ENCODE assay signal across 13 cellular contexts in the genomic region with DNA sequence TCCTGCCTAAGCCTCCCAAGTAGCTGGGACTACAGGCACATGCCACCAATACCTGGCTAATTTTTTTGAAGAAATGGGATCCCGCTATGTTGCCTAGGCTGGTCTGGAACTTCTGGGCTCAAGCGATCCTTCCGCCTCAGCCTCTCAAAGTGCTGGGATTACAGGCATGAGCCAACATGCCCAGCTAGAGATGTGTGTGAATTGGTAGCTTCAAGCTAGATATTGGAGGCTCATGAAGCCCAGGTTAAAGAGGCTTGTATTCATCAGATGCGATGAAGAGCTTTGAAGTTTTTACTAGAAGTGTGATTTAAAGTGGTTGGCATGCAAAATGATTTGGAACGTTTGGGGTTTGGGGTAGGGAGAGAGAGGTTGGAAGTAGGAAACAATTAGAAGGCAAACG. TPM values are rescaled to one million over a fixed set of nuclear protein-coding genes. Genes with fewer than 3 reads are reported as not detected.
DNase-seq lines count a peak whose midpoint lies in the region; ATAC-seq, FAIRE-seq and TF ChIP-seq lines count a peak whose summit lies in the region.
"Had no signal": no experiment of that assay in that cellular context is flagged by ENCODE, and none has a peak within 500 bp of the region (broad histone marks: within the 10 kb centered on the region; RNA-seq: fewer than 3 reads in every experiment).

No MANE protein-coding gene starts in this region.

- peaks cover under 1% of the 10 kb centered on the region for H3K36me3 Mint-ChIP-seq in activated CD4-positive, alpha-beta T cell treated with anti-CD3 and anti-CD28 coated beads, Interleukin-2, amount 10 ng/mL, durations not matched to agents 24 days and 14 days (ENCODE audit: low read depth)

- no peak overlapping the region for H2BK20ac ChIP-seq in H1 (ENCODE audit: low read length)

- H3K36me3 ChIP-seq in H1 (ENCODE audit: control insufficient read depth in 2 of 4, insufficient read depth in 4 of 4, low read length in 3 of 4) (no peaks in the 10 kb centered on the region), smooth muscle cell (ENCODE audit: low read depth) (no peaks in the 10 kb centered on the region)

- intact Hi-C loops in activated CD4-positive, alpha-beta T cell treated with anti-CD3 and anti-CD28 coated beads, Interleukin-2, amount 10 ng/mL, durations not matched to agents 24 days and 14 days (cut with micrococcal nuclease) = no loop called here

- H3K18ac ChIP-seq in H1 (ENCODE audit: extremely low read depth, low read length) = no peak overlapping the region

- H3K14ac ChIP-seq in H1 (ENCODE audit: insufficient read length) = no peak overlapping the region

- H4K91ac ChIP-seq in H1 (replicated peaks; ENCODE audit: insufficient read length, low read length) = no peak overlapping the region

- H2BK12ac ChIP-seq in H1 (ENCODE audit: low read depth, low read length) = no peak overlapping the region

- FAIRE-seq in H1 (lab: Jason Lieb, UNC) = no peak
- FAIRE-seq: kidney had no signal

- ATAC-seq in GM18511 (IDR thresholded peaks at IDR 0.05; ENCODE audit: unreplicated experiment) = no peak
- ATAC-seq in HG03025 (IDR thresholded peaks at IDR 0.05; ENCODE audit: low FRiP score, unreplicated experiment) = no peak
- no peak for ATAC-seq in HG02870 (IDR thresholded peaks at IDR 0.05; ENCODE audit: unreplicated experiment)

- no peak for TF ChIP-seq EP300 in H1 (IDR thresholded peaks at IDR 0.05; ENCODE audit: borderline replicate concordance in 1 of 2, low read depth in 2 of 2, low read length in 2 of 2)

- no peak overlapping the region for H3K23ac ChIP-seq in H1 (ENCODE audit: insufficient read length)

- no peak overlapping the region for H4K8ac ChIP-seq in H1 (ENCODE audit: extremely low read depth, insufficient read depth, low read length)

- no peaks in the 10 kb centered on the region for H3K27me3 Mint-ChIP-seq in activated CD4-positive, alpha-beta T cell treated with anti-CD3 and anti-CD28 coated beads, Interleukin-2, amount 10 ng/mL, durations not matched to agents 24 days and 14 days

- H3K79me2 ChIP-seq in H1 (ENCODE audit: control insufficient read depth in 1 of 2, insufficient read depth in 2 of 2, low read length in 2 of 2) = peaks cover 0 to 32% of the 10 kb centered on the region in 2 experiments; a peak in 3 of 4 replicates
- peaks cover 17% of the 10 kb centered on the region for H3K79me2 ChIP-seq in smooth muscle cell (ENCODE audit: low read depth)

- peak overlapping the region; percentile 20 for H3K4me3 Mint-ChIP-seq in activated CD4-positive, alpha-beta T cell treated with anti-CD3 and anti-CD28 coated beads, Interleukin-2, amount 10 ng/mL, durations not matched to agents 24 days and 14 days

- H4K5ac ChIP-seq in H1 (ENCODE audit: insufficient read length, low read depth, low read length) = no peak overlapping the region

- no peak overlapping the region for H2AK5ac ChIP-seq in H1 (ENCODE audit: low read depth, low read length)

- no peak overlapping the region for H2BK15ac ChIP-seq in H1 (ENCODE audit: low read length)

- no peaks in the 10 kb centered on the region for H3K9me3 Mint-ChIP-seq in activated CD4-positive, alpha-beta T cell treated with anti-CD3 and anti-CD28 coated beads, Interleukin-2, amount 10 ng/mL, durations not matched to agents 24 days and 14 days

- H3K27me3 ChIP-seq in H1 (replicated peaks in 1 of 4; ENCODE audit: control insufficient read depth in 3 of 4, extremely low read depth in 1 of 4, insufficient read depth in 3 of 4, low read length in 3 of 4) (no peaks in the 10 kb centered on the region), smooth muscle cell (ENCODE audit: low read depth) (no peaks in the 10 kb centered on the region)

- H2BK5ac ChIP-seq in H1 (ENCODE audit: low read depth, low read length) = 0 out of 2 replicates have a peak overlapping the region, but pooled peaks have one; percentile 49

- no peak for TF ChIP-seq RAD21 in H1 (IDR thresholded peaks at IDR 0.05 in 1 of 2, conservative IDR thresholded peaks at IDR 0.05 in 1 of 2; ENCODE audit: low read depth in 2 of 2, low read length in 2 of 2)

- H4K20me1 ChIP-seq in H1 (replicated peaks in 1 of 2; ENCODE audit: control insufficient read depth in 1 of 2, insufficient read depth in 2 of 2, low read length in 2 of 2) (peaks cover 0 to 4% of the 10 kb centered on the region in 2 experiments), smooth muscle cell (ENCODE audit: low read depth) (peaks cover 57% of the 10 kb centered on the region)

- peak overlapping the region; percentile 65 for H3K27ac Mint-ChIP-seq in activated CD4-positive, alpha-beta T cell treated with anti-CD3 and anti-CD28 coated beads, Interleukin-2, amount 10 ng/mL, durations not matched to agents 24 days and 14 days

- H3K4me3 ChIP-seq in H1 (ENCODE audit: extremely low read depth in 1 of 4, insufficient read depth in 2 of 4, low read depth in 3 of 4, low read length in 4 of 4) (no peak overlapping the region), smooth muscle cell (no peak overlapping the region)

- POLR2A ChIA-PET in RWPE1 (lab: Yijun Ruan, JAX; ENCODE audit: low non-redundant PET) (no interaction called here), H1 (lab: Charles Lee; ENCODE audit: partially characterized antibody) (interaction anchor here (1.3 kb wide), 1 partner anchor 12 kb away, joined by 3 read pairs; no protein-coding TSS in a partner anchor)

- no peaks in the 10 kb centered on the region for H3K9me3 ChIP-seq in H1 (ENCODE audit: insufficient read depth in 2 of 2, low read depth in 1 of 2, low read length in 1 of 2)
- H3K9me3 ChIP-seq in smooth muscle cell (replicated peaks; ENCODE audit: low read depth) = no peaks in the 10 kb centered on the region

- no peak for DNase-seq in activated CD4-positive, alpha-beta T cell treated with anti-CD3 and anti-CD28 coated beads, Interleukin-2, amount 10 ng/mL, durations not matched to agents 24 days and 14 days
- no peak for DNase-seq in activated CD4-positive, alpha-beta T cell treated with anti-CD3 and anti-CD28 coated beads, Interleukin-2, amount 50 U/mL, for 48 hours
- DNase-seq in RWPE1 (ENCODE audit: low spot score) (no peak), H1 (ENCODE audit: low read depth in 1 of 2, low spot score in 2 of 2) (no peak), smooth muscle cell (lab: John Stamatoyannopoulos, UW; ENCODE audit: unreplicated experiment) (no peak)
- DNase-seq: foreskin melanocyte, kidney, NCI-H1417, NCI-H82, T1000 had no signal

- H3K9ac ChIP-seq in H1 (replicated peaks in 1 of 4; ENCODE audit: extremely low read depth in 1 of 4, low read depth in 3 of 4, low read length in 3 of 4) = no peak overlapping the region
- H3K9ac ChIP-seq in smooth muscle cell (ENCODE audit: low read depth) = no peak overlapping the region

- WGBS in H1 (ENCODE audit: extremely low coverage in 1 of 2, insufficient coverage in 1 of 2, insufficient read length in 1 of 2, insufficient replicate concordance in 2 of 2, low coverage in 1 of 2, low lambda C conversion rate in 2 of 2, missing lambda C conversion rate in 1 of 2), 2 experiments = 86 to 100% methylated on average over 1 to 6 of the region's 6 CpGs
- WGBS in smooth muscle cell (ENCODE audit: low lambda C conversion rate) = 72% methylated on average over 6 of the region's 6 CpGs

- H3F3A ChIP-seq in smooth muscle cell (ENCODE audit: low read depth) = peaks cover 7% of the 10 kb centered on the region

- CTCF ChIA-PET in RWPE1 (lab: Yijun Ruan, JAX) (no interaction called here), H1 (lab: Charles Lee; ENCODE audit: partially characterized antibody) (interaction anchor here (1.2 to 5.4 kb wide), 4 partner anchors 13 to 47 kb away, joined by 3 to 39 read pairs (median 5); no protein-coding TSS in a partner anchor)

- TF ChIP-seq CTCF in RWPE1 (conservative IDR thresholded peaks at IDR 0.05; ENCODE audit: low read depth) = no peak
- no peak for TF ChIP-seq CTCF in H1 (IDR thresholded peaks at IDR 0.05; ENCODE audit: control extremely low read depth in 1 of 3, insufficient read depth in 1 of 3, low read depth in 1 of 3, low read length in 3 of 3)
- no peak for TF ChIP-seq CTCF in smooth muscle cell (IDR thresholded peaks at IDR 0.05; ENCODE audit: borderline replicate concordance, insufficient read depth, poor library complexity, severe bottlenecking)

- H3K4me2 ChIP-seq in H1 (ENCODE audit: insufficient read depth in 1 of 2, low read depth in 2 of 2, low read length in 2 of 2) = no peak overlapping the region
- H3K4me2 ChIP-seq in smooth muscle cell = peak overlapping the region; percentile 18

- no peaks in the 10 kb centered on the region for H3K23me2 ChIP-seq in H1 (ENCODE audit: low read depth, low read length)

- H3K27ac ChIP-seq in RWPE1 (peak overlapping the region; percentile 91), H1 (ENCODE audit: low read depth, low read length) (no peak overlapping the region), smooth muscle cell (ENCODE audit: low read depth) (peak overlapping the region; percentile 90)

- H3K4me1 Mint-ChIP-seq in activated CD4-positive, alpha-beta T cell treated with anti-CD3 and anti-CD28 coated beads, Interleukin-2, amount 10 ng/mL, durations not matched to agents 24 days and 14 days = peaks cover 48% of the 10 kb centered on the region

- peaks cover 9% of the 10 kb centered on the region; the same call in 1 of the 2 replicates for H3K79me1 ChIP-seq in H1 (ENCODE audit: low read depth, low read length)

- TF ChIP-seq POLR2A in H1 (IDR thresholded peaks at IDR 0.05; ENCODE audit: control extremely low read depth in 1 of 2, low read depth in 2 of 2, low read length in 2 of 2) = no peak

- H3K4me1 ChIP-seq in H1 (replicated peaks in 1 of 4; ENCODE audit: control insufficient read depth in 3 of 4, insufficient read depth in 4 of 4, low read length in 3 of 4) (peaks cover 0 to 6% (median 3%) of the 10 kb centered on the region in 4 experiments; a peak in 3 of 7 replicates), smooth muscle cell (ENCODE audit: low read depth) (peaks cover 1% of the 10 kb centered on the region)

- H3K4ac ChIP-seq in H1 (replicated peaks; ENCODE audit: insufficient read length, low read depth, low read length) = no peak overlapping the region

- H2BK120ac ChIP-seq in H1 (replicated peaks; ENCODE audit: low read depth, low read length) = no peak overlapping the region

- H2AFZ ChIP-seq in H1 (ENCODE audit: low read length) = no peak overlapping the region
- H2AFZ ChIP-seq in smooth muscle cell (ENCODE audit: low read depth) = no peak overlapping the region

- H3K56ac ChIP-seq in H1 (replicated peaks; ENCODE audit: insufficient read length, low read depth, low read length) = no peak overlapping the region

RNA-seq across cellular contexts. Expression of gene NF2, which starts 19.6 kb away (rescaled TPM):
- 59.1 and 61.9 TPM in 2 replicates for total RNA-seq in activated CD4-positive, alpha-beta T cell treated with anti-CD3 and anti-CD28 coated beads, Interleukin-2, amount 10 ng/mL, durations not matched to agents 24 days and 14 days
- total RNA-seq in H1 (2021; fragmentation: NEBNext Ultra II Directional; extraction: Animal tissue kit (Norgen Biotek cat#: 25700)) = 53.6 and 54.9 TPM in 2 replicates
- polyA plus RNA-seq in H1 (2011; rRNA removed) (17.6 and 18.3 TPM in 2 replicates), smooth muscle cell (21.5 and 23.9 TPM in 2 replicates)
- polyA plus RNA-seq in H1 (2011; cell fraction: cytosol; rRNA removed) = 13.8 TPM
- polyA plus RNA-seq in H1 (2011; cell fraction: nucleus; rRNA removed) = 17.7 TPM
- 15.3 to 18.9 TPM (median 15.8 TPM) in 4 replicates for polyA plus RNA-seq in H1 (2012, experiment 1 of 2)
- 8.3 TPM for polyA plus RNA-seq in H1 (2012, experiment 2 of 2)
- 13.5 TPM for polyA plus RNA-seq in H1 (2013, experiment 1 of 2)
- 14.1 TPM for polyA plus RNA-seq in H1 (2013, experiment 2 of 2)
- polyA minus RNA-seq in H1 (2011; rRNA and poly(A)+ RNA removed) = 28.8 and 36.2 TPM in 2 replicates
- 23.5 TPM for polyA minus RNA-seq in H1 (2011; cell fraction: cytosol; rRNA and poly(A)+ RNA removed)
- polyA minus RNA-seq in H1 (2011; cell fraction: nucleus; rRNA and poly(A)+ RNA removed) = 22.7 TPM
- 21.7 and 25.1 TPM in 2 replicates for total RNA-seq in smooth muscle cell

RNA-seq across cellular contexts. Expression of gene NIPSNAP1, which starts 42.1 kb away (rescaled TPM):
- 45.9 and 46.5 TPM in 2 replicates for total RNA-seq in activated CD4-positive, alpha-beta T cell treated with anti-CD3 and anti-CD28 coated beads, Interleukin-2, amount 10 ng/mL, durations not matched to agents 24 days and 14 days
- total RNA-seq in H1 (2021; fragmentation: NEBNext Ultra II Directional; extraction: Animal tissue kit (Norgen Biotek cat#: 25700)) = 165 and 167 TPM in 2 replicates
- polyA plus RNA-seq in H1 (2011; rRNA removed) = 128 and 133 TPM in 2 replicates
- 206 TPM for polyA plus RNA-seq in H1 (2011; cell fraction: cytosol; rRNA removed)
- polyA plus RNA-seq in H1 (2011; cell fraction: nucleus; rRNA removed) = 170 TPM
- 146 to 225 TPM (median 207 TPM) in 4 replicates for polyA plus RNA-seq in H1 (2012, experiment 1 of 2)
- polyA plus RNA-seq in H1 (2012, experiment 2 of 2) = 249 TPM
- 146 TPM for polyA plus RNA-seq in H1 (2013, experiment 1 of 2)
- polyA plus RNA-seq in H1 (2013, experiment 2 of 2) = 143 TPM
- 150 and 179 TPM in 2 replicates for polyA minus RNA-seq in H1 (2011; rRNA and poly(A)+ RNA removed)
- 76.8 TPM for polyA minus RNA-seq in H1 (2011; cell fraction: cytosol; rRNA and poly(A)+ RNA removed)
- 75.6 TPM for polyA minus RNA-seq in H1 (2011; cell fraction: nucleus; rRNA and poly(A)+ RNA removed)
- 36.7 and 42.8 TPM in 2 replicates for total RNA-seq in smooth muscle cell
- polyA plus RNA-seq in smooth muscle cell = 70.1 and 78.8 TPM in 2 replicates
